ENCODE assay signal across 1 cellular context in genomic region chr1:171292799-171293198, GRCh38.
TF ChIP-seq lines count a peak whose summit lies in the region.

No MANE protein-coding gene starts in this region.

TF ChIP-seq in SK-N-SH treated with all-trans-retinoic acid at 6 μM for 48 hours, 23 proteins besides CTCF, POLR2A, EP300 and RAD21 (continued from another document):
- TF ChIP-seq TSHZ2 (CRISPR knock-in tag; IDR thresholded peaks at IDR 0.05), result no peak
- TF ChIP-seq ZNF70 (CRISPR knock-in tag; IDR thresholded peaks at IDR 0.05), result no peak
- no peak for TF ChIP-seq ARNTL (CRISPR knock-in tag; IDR thresholded peaks at IDR 0.05; ENCODE audit: borderline replicate concordance, low read depth)
- TF ChIP-seq CSDC2 (CRISPR knock-in tag; IDR thresholded peaks at IDR 0.05), result no peak
- no peak for TF ChIP-seq ZFP3 (CRISPR knock-in tag; IDR thresholded peaks at IDR 0.05)
- no peak for TF ChIP-seq BACH2 (CRISPR knock-in tag; IDR thresholded peaks at IDR 0.05; ENCODE audit: borderline replicate concordance)
- TF ChIP-seq CREB5 (CRISPR knock-in tag; IDR thresholded peaks at IDR 0.05; ENCODE audit: low read depth), result no peak
- TF ChIP-seq ZNF565 (CRISPR knock-in tag; conservative IDR thresholded peaks at IDR 0.05; ENCODE audit: low read depth), result no peak
- no peak for TF ChIP-seq OSR1 (CRISPR knock-in tag; IDR thresholded peaks at IDR 0.05)
- no peak for TF ChIP-seq ESRRG (CRISPR knock-in tag; IDR thresholded peaks at IDR 0.05)
- TF ChIP-seq SNAI2 (CRISPR knock-in tag; IDR thresholded peaks at IDR 0.05), result no peak
- no peak for TF ChIP-seq GLIS3 (CRISPR knock-in tag; IDR thresholded peaks at IDR 0.05)
- TF ChIP-seq ZFP30 (CRISPR knock-in tag; IDR thresholded peaks at IDR 0.05), result no peak
- TF ChIP-seq CSRNP3 (CRISPR knock-in tag; IDR thresholded peaks at IDR 0.05), result no peak
- no peak for TF ChIP-seq TOX (CRISPR knock-in tag; IDR thresholded peaks at IDR 0.05; ENCODE audit: borderline replicate concordance)
- TF ChIP-seq TCF4 (CRISPR knock-in tag; IDR thresholded peaks at IDR 0.05; ENCODE audit: borderline replicate concordance), result no peak
